Comparison of ENCODE assay signal across 10 cellular contexts in genomic region chr21:36122977-36123376, GRCh38. TPM values are rescaled to one million over a fixed set of nuclear protein-coding genes. Genes with fewer than 3 reads are reported as not detected.
DNase-seq lines count a peak whose midpoint lies in the region; ATAC-seq and TF ChIP-seq lines count a peak whose summit lies in the region.
"Had no signal": no experiment of that assay in that cellular context is flagged by ENCODE, and none has a peak within 500 bp of the region (broad histone marks: within the 10 kb centered on the region; RNA-seq: fewer than 3 reads in every experiment).

No MANE protein-coding gene starts in this region.

- no peak for TF ChIP-seq POLR2A in heart left ventricle (IDR thresholded peaks at IDR 0.05)

- DNase-seq in heart left ventricle (no peak), Right ventricle myocardium superior (no peak), SK-MEL-5 (ENCODE audit: low read depth, low spot score) (peak; percentile 52), fibroblast of villous mesenchyme (ENCODE audit: low read depth) (peak; percentile 7), upper lobe of right lung (no peak), MG63 (no peak), NCI-H526 treated with DMSO at 0.1 percent for 48 hours (lab: John Stamatoyannopoulos, UW) (no peak)
- DNase-seq: activated CD4-positive, alpha-beta T cell treated with anti-CD3 and anti-CD28 coated beads, Interleukin-2, amount 10 ng/mL, durations not matched to agents 24 days and 14 days had no signal

- WGBS in heart left ventricle, 4 donors = 51 to 64% (median 59%) methylated on average over 4 of the region's 4 CpGs

- H3K4me3 ChIP-seq in heart left ventricle (no peak overlapping the region), fibroblast of villous mesenchyme (ENCODE audit: low read depth, low read length) (no peak overlapping the region), upper lobe of right lung (no peak overlapping the region), MG63 (no peak overlapping the region)
- H3K4me3 ChIP-seq: BLaER1 had no signal

- H3K27me3 ChIP-seq in heart left ventricle (no peaks in the 10 kb centered on the region), upper lobe of right lung (no peaks in the 10 kb centered on the region), MG63 (no peaks in the 10 kb centered on the region)
- H3K27me3 ChIP-seq: BLaER1 had no signal

- intact Hi-C loops in heart left ventricle (cut with DNase I) (no loop called here), Right ventricle myocardium superior (cut with DNase I) (no loop called here), upper lobe of right lung (cut with DNase I) (no loop called here)

- H3K27ac ChIP-seq in heart left ventricle (no peak overlapping the region), upper lobe of right lung (no peak overlapping the region)
- H3K27ac ChIP-seq: BLaER1 had no signal

- no peaks in the 10 kb centered on the region for H3K9me3 ChIP-seq in heart left ventricle
- no peaks in the 10 kb centered on the region for H3K9me3 ChIP-seq in upper lobe of right lung
- no peaks in the 10 kb centered on the region for H3K9me3 ChIP-seq in MG63

- in situ Hi-C loops in SK-MEL-5 (cut with HindIII; ENCODE audit: low pct_unique_long_range_greater_than_20kb, low sequenced_read_pairs) = no loop called here

- ATAC-seq in heart left ventricle (no peak), Right ventricle myocardium superior (ENCODE audit: poor library complexity) (no peak), upper lobe of right lung (no peak), GM21381 (IDR thresholded peaks at IDR 0.05; ENCODE audit: unreplicated experiment) (no peak)

- H3K36me3 ChIP-seq in heart left ventricle = no peaks in the 10 kb centered on the region
- H3K36me3 ChIP-seq in upper lobe of right lung = no peaks in the 10 kb centered on the region
- H3K36me3 ChIP-seq in MG63 = no peaks in the 10 kb centered on the region
- H3K36me3 ChIP-seq: BLaER1 had no signal

- TF ChIP-seq CTCF in heart left ventricle (IDR thresholded peaks at IDR 0.05) (peak; percentile 14 to 55 (median 36)), fibroblast of villous mesenchyme (IDR thresholded peaks at IDR 0.05; ENCODE audit: insufficient read depth, low read depth, low read length) (peak; percentile 36), upper lobe of right lung (IDR thresholded peaks at IDR 0.05) (peak; percentile 51)

- peaks cover 0 to 19% (median 6%) of the 10 kb centered on the region in 12 donors for H3K4me1 ChIP-seq in heart left ventricle
- no peaks in the 10 kb centered on the region for H3K4me1 ChIP-seq in upper lobe of right lung

RNA-seq across cellular contexts. Expression of gene CBR3, which starts 11.9 kb away (rescaled TPM):
- total RNA-seq in heart left ventricle (1 to 10 TPM; 1.4 to 5.5 (median 2.9) TPM), Right ventricle myocardium superior (2.1 TPM), fibroblast of villous mesenchyme (12.1 and 13.2 TPM in 2 replicates), upper lobe of right lung (4.1 TPM)
- 1 to 10 TPM; 2.7 to 4.2 TPM for polyA plus RNA-seq in heart left ventricle
- 18.5 and 23.1 TPM in 2 replicates for total RNA-seq in SK-MEL-5 (2014; rRNA removed; shearing (Covaris generic))
- 18.4 and 27.6 TPM in 2 replicates for polyA plus RNA-seq in SK-MEL-5 (2015; cell fraction: cytosol; rRNA removed)
- polyA plus RNA-seq in SK-MEL-5 (2015; cell fraction: nucleus; rRNA removed) = 4.3 and 13.6 TPM in 2 replicates
- 11.2 and 17.8 TPM in 2 replicates for total RNA-seq in MG63 (2014; rRNA removed; shearing (Covaris generic); ENCODE audit: low replicate concordance)

RNA-seq across cellular contexts. Expression of gene DOP1B, which starts 33.6 kb away (rescaled TPM):
- 10 to 100 TPM; 10.6 to 26.5 (median 15.5) TPM for total RNA-seq in heart left ventricle
- polyA plus RNA-seq in heart left ventricle = 1 to 10 TPM; 5.1 to 6.1 TPM
- 14.1 TPM for total RNA-seq in Right ventricle myocardium superior
- total RNA-seq in SK-MEL-5 (2014; rRNA removed; shearing (Covaris generic)) = 3.7 and 7.7 TPM in 2 replicates
- 12.6 and 17.7 TPM in 2 replicates for polyA plus RNA-seq in SK-MEL-5 (2015; cell fraction: cytosol; rRNA removed)
- 8.2 and 15.1 TPM in 2 replicates for polyA plus RNA-seq in SK-MEL-5 (2015; cell fraction: nucleus; rRNA removed)
- 10.6 and 11.7 TPM in 2 replicates for total RNA-seq in fibroblast of villous mesenchyme
- 19.0 TPM for total RNA-seq in upper lobe of right lung
- total RNA-seq in MG63 (2014; rRNA removed; shearing (Covaris generic); ENCODE audit: low replicate concordance) = 1.6 and 4.7 TPM in 2 replicates

RNA-seq across cellular contexts. Expression of gene CBR1, which starts 53.2 kb away (rescaled TPM):
- total RNA-seq in heart left ventricle (10 to 100 TPM; 11.0 to 68.7 (median 21.6) TPM), Right ventricle myocardium superior (26.1 TPM), fibroblast of villous mesenchyme (80.7 and 91.8 TPM in 2 replicates), upper lobe of right lung (71.2 TPM)
- 10 to 100 TPM; 23.7 to 69.2 TPM for polyA plus RNA-seq in heart left ventricle
- total RNA-seq in SK-MEL-5 (2014; rRNA removed; shearing (Covaris generic)) = 217 and 237 TPM in 2 replicates
- polyA plus RNA-seq in SK-MEL-5 (2015; cell fraction: cytosol; rRNA removed) = 232 and 262 TPM in 2 replicates
- polyA plus RNA-seq in SK-MEL-5 (2015; cell fraction: nucleus; rRNA removed) = 63.1 and 93.5 TPM in 2 replicates
- total RNA-seq in MG63 (2014; rRNA removed; shearing (Covaris generic); ENCODE audit: low replicate concordance) = 139 and 172 TPM in 2 replicates

Comparison
In these comparisons a context has a peak if more than half of its experiments do, and no peak if none do; other contexts are left out.
1. DNase-seq: peak in SK-MEL-5 (single experiment) and fibroblast of villous mesenchyme (single experiment); none in heart left ventricle (0 of 5), Right ventricle myocardium superior (single experiment), upper lobe of right lung (single experiment), MG63 (single experiment) and NCI-H526 treated with DMSO at 0.1 percent for 48 hours (single experiment).
2. Peak in every context shown above with its lines, with median percentiles within 50 percentile points of each other: CTCF ChIP-seq.